ENCODE assay signal across 22 cellular contexts in genomic region chr10:28922861-28923260, GRCh38.
DNase-seq lines count a peak whose midpoint lies in the region; ATAC-seq, FAIRE-seq and TF ChIP-seq lines count a peak whose summit lies in the region.
"Had no signal": no experiment of that assay in that cellular context is flagged by ENCODE, and none has a peak within 500 bp of the region (broad histone marks: within the 10 kb centered on the region; RNA-seq: fewer than 3 reads in every experiment).

No MANE protein-coding gene starts in this region.

- TF ChIP-seq CTCF in GM23338 (conservative IDR thresholded peaks at IDR 0.05; ENCODE audit: low read depth in 2 of 2) (no peak), H1 (IDR thresholded peaks at IDR 0.05; ENCODE audit: control extremely low read depth in 1 of 3, insufficient read depth in 1 of 3, low read depth in 1 of 3, low read length in 3 of 3) (no peak), smooth muscle cell (IDR thresholded peaks at IDR 0.05; ENCODE audit: borderline replicate concordance, insufficient read depth, poor library complexity, severe bottlenecking) (no peak), vagina (IDR thresholded peaks at IDR 0.05) (no peak), uterus (IDR thresholded peaks at IDR 0.05) (no peak)

- no peak overlapping the region for H3K14ac ChIP-seq in H1 (ENCODE audit: insufficient read length)

- H3F3A ChIP-seq in GM23338 (replicated peaks; ENCODE audit: low read depth) (no peaks in the 10 kb centered on the region), smooth muscle cell (ENCODE audit: low read depth) (peaks cover 9% of the 10 kb centered on the region)

- peaks cover 8% of the 10 kb centered on the region; the same call in 1 of the 3 replicates for H3K4me1 Mint-ChIP-seq in GM23338
- H3K4me1 Mint-ChIP-seq: B cell; CD4-positive, CD25-positive, alpha-beta regulatory T cell had no signal

- no peak overlapping the region for H2AK5ac ChIP-seq in H1 (ENCODE audit: low read depth, low read length)

- H3K4ac ChIP-seq in H1 (replicated peaks; ENCODE audit: insufficient read length, low read depth, low read length) = no peak overlapping the region

- no peaks in the 10 kb centered on the region for H3K27me3 ChIP-seq in GM23338 (ENCODE audit: insufficient read depth)
- no peaks in the 10 kb centered on the region for H3K27me3 ChIP-seq in H1 (replicated peaks in 1 of 4; ENCODE audit: control insufficient read depth in 3 of 4, extremely low read depth in 1 of 4, insufficient read depth in 3 of 4, low read length in 3 of 4)
- no peaks in the 10 kb centered on the region for H3K27me3 ChIP-seq in smooth muscle cell (ENCODE audit: low read depth)
- no peaks in the 10 kb centered on the region for H3K27me3 ChIP-seq in vagina
- H3K27me3 ChIP-seq in uterus = no peaks in the 10 kb centered on the region

- H4K20me1 ChIP-seq in GM23338 (replicated peaks; ENCODE audit: insufficient read depth) = no peaks in the 10 kb centered on the region
- H4K20me1 ChIP-seq in H1 (replicated peaks in 1 of 2; ENCODE audit: control insufficient read depth in 1 of 2, insufficient read depth in 2 of 2, low read length in 2 of 2) = no peaks in the 10 kb centered on the region
- H4K20me1 ChIP-seq in smooth muscle cell (ENCODE audit: low read depth) = no peaks in the 10 kb centered on the region
- H4K20me1 ChIP-seq: BLaER1 had no signal

- H3K9me3 Mint-ChIP-seq in GM23338 = no peaks in the 10 kb centered on the region; the same call in 2 of the 3 replicates
- H3K9me3 Mint-ChIP-seq: CD8-positive, alpha-beta T cell had no signal

- H4K91ac ChIP-seq in H1 (replicated peaks; ENCODE audit: insufficient read length, low read length) = no peak overlapping the region

- intact Hi-C loops in vagina (cut with DNase I) = no loop called here
- intact Hi-C loops in uterus (cut with DNase I; ENCODE audit: low total_unique reads) = no loop called here

- no peak for TF ChIP-seq POLR2A in H1 (IDR thresholded peaks at IDR 0.05; ENCODE audit: control extremely low read depth in 1 of 2, low read depth in 2 of 2, low read length in 2 of 2)
- TF ChIP-seq POLR2A in vagina (IDR thresholded peaks at IDR 0.05) = no peak
- no peak for TF ChIP-seq POLR2A in uterus (IDR thresholded peaks at IDR 0.05)

- H2BK12ac ChIP-seq in H1 (ENCODE audit: low read depth, low read length) = no peak overlapping the region

- no peak overlapping the region for H3K9ac ChIP-seq in H1 (replicated peaks in 1 of 4; ENCODE audit: extremely low read depth in 1 of 4, low read depth in 3 of 4, low read length in 3 of 4)
- H3K9ac ChIP-seq in smooth muscle cell (ENCODE audit: low read depth) = no peak overlapping the region
- H3K9ac ChIP-seq: BLaER1 had no signal

- H3K4me1 ChIP-seq in GM23338 (ENCODE audit: insufficient read depth) (no peaks in the 10 kb centered on the region; the same call in 1 of the 2 replicates), H1 (replicated peaks in 1 of 4; ENCODE audit: control insufficient read depth in 3 of 4, insufficient read depth in 4 of 4, low read length in 3 of 4) (peaks cover 0 to 3% (median 0%) of the 10 kb centered on the region in 4 experiments; a peak in 1 of 7 replicates), smooth muscle cell (ENCODE audit: low read depth) (no peaks in the 10 kb centered on the region), vagina (no peaks in the 10 kb centered on the region), uterus (no peaks in the 10 kb centered on the region)
- H3K4me1 ChIP-seq: BLaER1 had no signal

- no peak for DNase-seq in GM23338 (ENCODE audit: low spot score)
- DNase-seq in NCI-H146 (lab: John Stamatoyannopoulos, UW) = peak; percentile 12
- no peak for DNase-seq in H1 (ENCODE audit: low read depth in 1 of 2, low spot score in 2 of 2)
- no peak for DNase-seq in smooth muscle cell (lab: John Stamatoyannopoulos, UW; ENCODE audit: unreplicated experiment)
- DNase-seq in NCI-H2196 treated with DMSO at 0.1 percent for 48 hours (lab: John Stamatoyannopoulos, UW; ENCODE audit: unreplicated experiment) = no peak
- no peak for DNase-seq in cortex of kidney (lab: John Stamatoyannopoulos, UW)
- no peak for DNase-seq in vagina (ENCODE audit: extremely low spot score in 2 of 2)
- no peak for DNase-seq in uterus
- DNase-seq: Caco-2; CD4-positive, CD25-positive, alpha-beta regulatory T cell; CD8-positive, alpha-beta T cell; DMS153; DMS79; GDM1; GOT3; H7; HCEC 1CT had no signal

- no peak overlapping the region for H2BK20ac ChIP-seq in H1 (ENCODE audit: low read length)

- no peak overlapping the region for H3K18ac ChIP-seq in H1 (ENCODE audit: extremely low read depth, low read length)

- H3K27ac ChIP-seq in GM23338 (ENCODE audit: low read depth) (no peak overlapping the region), H1 (ENCODE audit: low read depth, low read length) (no peak overlapping the region), smooth muscle cell (ENCODE audit: low read depth) (peak overlapping the region; percentile 29), vagina (no peak overlapping the region), uterus (no peak overlapping the region)
- H3K27ac ChIP-seq: BLaER1, C4-2B had no signal

- H2BK5ac ChIP-seq in H1 (ENCODE audit: low read depth, low read length) = no peak overlapping the region

- H3K4me2 ChIP-seq in GM23338 = no peak overlapping the region
- no peak overlapping the region for H3K4me2 ChIP-seq in H1 (ENCODE audit: insufficient read depth in 1 of 2, low read depth in 2 of 2, low read length in 2 of 2)
- H3K4me2 ChIP-seq in smooth muscle cell = peak overlapping the region; percentile 32
- H3K4me2 ChIP-seq: BLaER1 had no signal

- no peaks in the 10 kb centered on the region for H3K9me3 ChIP-seq in H1 (ENCODE audit: insufficient read depth in 2 of 2, low read depth in 1 of 2, low read length in 1 of 2)
- no peaks in the 10 kb centered on the region for H3K9me3 ChIP-seq in smooth muscle cell (replicated peaks; ENCODE audit: low read depth)
- H3K9me3 ChIP-seq in vagina = no peaks in the 10 kb centered on the region
- no peaks in the 10 kb centered on the region for H3K9me3 ChIP-seq in uterus

- no peak for ATAC-seq in GM23338
- ATAC-seq: CD8-positive, alpha-beta T cell had no signal

- POLR2A ChIA-PET in H1 (lab: Charles Lee; ENCODE audit: partially characterized antibody) = interaction anchor here (0.8 kb wide), 1 partner anchor 17 kb away, joined by 3 read pairs; no protein-coding TSS in a partner anchor

- 88% methylated on average over 2 of the region's 2 CpGs; no CpG with 5 or more reads in 1 of the 2 experiments for WGBS in H1 (ENCODE audit: extremely low coverage in 1 of 2, insufficient coverage in 1 of 2, insufficient read length in 1 of 2, insufficient replicate concordance in 2 of 2, low coverage in 1 of 2, low lambda C conversion rate in 2 of 2, missing lambda C conversion rate in 1 of 2), 2 experiments
- WGBS in smooth muscle cell (ENCODE audit: low lambda C conversion rate) = 100% methylated on average over 2 of the region's 2 CpGs

- H3K79me1 ChIP-seq in H1 (ENCODE audit: low read depth, low read length) = no peaks in the 10 kb centered on the region

- no peak overlapping the region for H4K8ac ChIP-seq in H1 (ENCODE audit: extremely low read depth, insufficient read depth, low read length)

- H3K27ac Mint-ChIP-seq in GM23338 = no peak overlapping the region
- H3K27ac Mint-ChIP-seq: B cell; CD8-positive, alpha-beta T cell had no signal

- H3K36me3 Mint-ChIP-seq in GM23338 (ENCODE audit: low read depth) = no peaks in the 10 kb centered on the region
- H3K36me3 Mint-ChIP-seq: CD4-positive, CD25-positive, alpha-beta regulatory T cell; CD8-positive, alpha-beta T cell had no signal

- no peak overlapping the region for H4K5ac ChIP-seq in H1 (ENCODE audit: insufficient read length, low read depth, low read length)

- no peak overlapping the region for H3K4me3 Mint-ChIP-seq in GM23338
- H3K4me3 Mint-ChIP-seq: B cell; CD4-positive, CD25-positive, alpha-beta regulatory T cell; CD8-positive, alpha-beta T cell had no signal

- H3K4me3 ChIP-seq in GM23338 = no peak overlapping the region
- H3K4me3 ChIP-seq in H1 (ENCODE audit: extremely low read depth in 1 of 4, insufficient read depth in 2 of 4, low read depth in 3 of 4, low read length in 4 of 4) = no peak overlapping the region
- H3K4me3 ChIP-seq in smooth muscle cell = no peak overlapping the region
- no peak overlapping the region for H3K4me3 ChIP-seq in vagina
- H3K4me3 ChIP-seq in uterus = no peak overlapping the region
- H3K4me3 ChIP-seq: BLaER1 had no signal

- H3K23ac ChIP-seq in H1 (ENCODE audit: insufficient read length) = no peak overlapping the region

- H3K23me2 ChIP-seq in H1 (ENCODE audit: low read depth, low read length) = no peaks in the 10 kb centered on the region

- no peak overlapping the region for H2BK120ac ChIP-seq in H1 (replicated peaks; ENCODE audit: low read depth, low read length)

- no peak for TF ChIP-seq EP300 in H1 (IDR thresholded peaks at IDR 0.05; ENCODE audit: borderline replicate concordance in 1 of 2, low read depth in 2 of 2, low read length in 2 of 2)

- H2AFZ ChIP-seq in GM23338 (peak overlapping the region; percentile 32; the same call in 1 of the 2 replicates), H1 (ENCODE audit: low read length) (no peak overlapping the region), smooth muscle cell (ENCODE audit: low read depth) (no peak overlapping the region)

- TF ChIP-seq RAD21 in H1 (IDR thresholded peaks at IDR 0.05 in 1 of 2, conservative IDR thresholded peaks at IDR 0.05 in 1 of 2; ENCODE audit: low read depth in 2 of 2, low read length in 2 of 2) = no peak

- H3K79me2 ChIP-seq in GM23338 (replicated peaks; ENCODE audit: insufficient read depth) (no peaks in the 10 kb centered on the region), H1 (ENCODE audit: control insufficient read depth in 1 of 2, insufficient read depth in 2 of 2, low read length in 2 of 2) (no peaks in the 10 kb centered on the region), smooth muscle cell (ENCODE audit: low read depth) (no peaks in the 10 kb centered on the region)

- FAIRE-seq in H1 (lab: Jason Lieb, UNC) = no peak
- FAIRE-seq: GM12891, GM18507 had no signal

- 0 out of 2 replicates have a peak overlapping the region, but pooled peaks have one; percentile 2 for H2BK15ac ChIP-seq in H1 (ENCODE audit: low read length)

- H3K36me3 ChIP-seq in GM23338 (ENCODE audit: insufficient read depth) (no peaks in the 10 kb centered on the region), H1 (ENCODE audit: control insufficient read depth in 2 of 4, insufficient read depth in 4 of 4, low read length in 3 of 4) (no peaks in the 10 kb centered on the region), smooth muscle cell (ENCODE audit: low read depth) (no peaks in the 10 kb centered on the region), vagina (no peaks in the 10 kb centered on the region), uterus (no peaks in the 10 kb centered on the region)
- H3K36me3 ChIP-seq: BLaER1 had no signal

- 0 out of 2 replicates have a peak, but pooled peaks cover 9% of the 10 kb centered on the region for H3K9me2 ChIP-seq in GM23338 (ENCODE audit: insufficient read depth)

- CTCF ChIA-PET in H1 (lab: Charles Lee; ENCODE audit: partially characterized antibody) = interaction anchor here (0.7 to 4.0 kb wide), 5 partner anchors 10 to 321 kb away, joined by 3 to 27 read pairs (median 5); no protein-coding TSS in a partner anchor

- no peak overlapping the region for H3K56ac ChIP-seq in H1 (replicated peaks; ENCODE audit: insufficient read length, low read depth, low read length)

- peaks cover 9% of the 10 kb centered on the region for H3K27me3 Mint-ChIP-seq in GM23338 (ENCODE audit: insufficient read depth, low read depth, poor library complexity)
- H3K27me3 Mint-ChIP-seq: B cell had no signal
